8 cellular contexts compared by ENCODE assay signal in genomic region chr9:37466037-37466709, GRCh38. TPM values are rescaled to one million over a fixed set of nuclear protein-coding genes. Genes with fewer than 3 reads are reported as not detected.
DNase-seq lines count a peak whose midpoint lies in the region; ATAC-seq and TF ChIP-seq lines count a peak whose summit lies in the region.

No MANE protein-coding gene starts in this region.

- intact Hi-C loops in activated T-helper 1 cell treated with anti-CD3 and anti-CD28 coated beads, Interleukin-12 subunit alpha, Interleukin-12 subunit beta, Interleukin-2, Interleukin-4 antibody, amounts not matched to agents 30 ng/mL and 10 ng/mL and 1 ng/mL, durations not matched to agents 14 hours and 24 hours and 36 hours (cut with micrococcal nuclease): loop anchor here (5.0 to 10.0 kb wide), 7 partner anchors 49 to 1271 kb away; partner anchors contain the start of genes CLTA, MELK, SLC25A51 and TRMT10B
- intact Hi-C loops in upper lobe of right lung (cut with DNase I): no loop called here

- H3K4me3 ChIP-seq in fibroblast of villous mesenchyme (ENCODE audit: low read depth, low read length): peak overlapping the region; percentile 87
- peak overlapping the region; percentile 95 for H3K4me3 ChIP-seq in upper lobe of right lung

- peaks cover 41% of the 10 kb centered on the region for H3K4me1 Mint-ChIP-seq in activated T-helper 1 cell treated with anti-CD3 and anti-CD28 coated beads, Interleukin-12 subunit alpha, Interleukin-12 subunit beta, Interleukin-2, Interleukin-4 antibody, amounts not matched to agents 30 ng/mL and 10 ng/mL and 1 ng/mL, durations not matched to agents 14 hours and 24 hours and 36 hours (ENCODE audit: low read depth)
- peaks cover 35% of the 10 kb centered on the region for H3K4me1 Mint-ChIP-seq in nephron progenitor cell

- peaks cover 12% of the 10 kb centered on the region for H3K36me3 Mint-ChIP-seq in activated T-helper 1 cell treated with anti-CD3 and anti-CD28 coated beads, Interleukin-12 subunit alpha, Interleukin-12 subunit beta, Interleukin-2, Interleukin-4 antibody, amounts not matched to agents 30 ng/mL and 10 ng/mL and 1 ng/mL, durations not matched to agents 14 hours and 24 hours and 36 hours (ENCODE audit: low read depth)
- peaks cover 18% of the 10 kb centered on the region for H3K36me3 Mint-ChIP-seq in nephron progenitor cell (ENCODE audit: low read depth)

- H3K4me3 Mint-ChIP-seq in activated T-helper 1 cell treated with anti-CD3 and anti-CD28 coated beads, Interleukin-12 subunit alpha, Interleukin-12 subunit beta, Interleukin-2, Interleukin-4 antibody, amounts not matched to agents 30 ng/mL and 10 ng/mL and 1 ng/mL, durations not matched to agents 14 hours and 24 hours and 36 hours: peak overlapping the region; percentile 97
- H3K4me3 Mint-ChIP-seq in nephron progenitor cell: peak overlapping the region; percentile 93

- H3K36me3 ChIP-seq in upper lobe of right lung: no peaks in the 10 kb centered on the region

- H3K4me1 ChIP-seq in upper lobe of right lung: peaks cover 26% of the 10 kb centered on the region

- peak; percentile 9 for ATAC-seq in HG02852 (IDR thresholded peaks at IDR 0.05; ENCODE audit: unreplicated experiment)
- ATAC-seq in upper lobe of right lung: peak; percentile 4

- H3K27me3 ChIP-seq in upper lobe of right lung: no peaks in the 10 kb centered on the region

- no peaks in the 10 kb centered on the region for H3K27me3 Mint-ChIP-seq in activated T-helper 1 cell treated with anti-CD3 and anti-CD28 coated beads, Interleukin-12 subunit alpha, Interleukin-12 subunit beta, Interleukin-2, Interleukin-4 antibody, amounts not matched to agents 30 ng/mL and 10 ng/mL and 1 ng/mL, durations not matched to agents 14 hours and 24 hours and 36 hours (ENCODE audit: insufficient read depth)
- no peaks in the 10 kb centered on the region for H3K27me3 Mint-ChIP-seq in nephron progenitor cell (ENCODE audit: low read depth, poor library complexity)

- no peaks in the 10 kb centered on the region for H3K9me3 Mint-ChIP-seq in activated T-helper 1 cell treated with anti-CD3 and anti-CD28 coated beads, Interleukin-12 subunit alpha, Interleukin-12 subunit beta, Interleukin-2, Interleukin-4 antibody, amounts not matched to agents 30 ng/mL and 10 ng/mL and 1 ng/mL, durations not matched to agents 14 hours and 24 hours and 36 hours
- peaks cover under 1% of the 10 kb centered on the region for H3K9me3 Mint-ChIP-seq in nephron progenitor cell

- H3K27ac Mint-ChIP-seq in activated T-helper 1 cell treated with anti-CD3 and anti-CD28 coated beads, Interleukin-12 subunit alpha, Interleukin-12 subunit beta, Interleukin-2, Interleukin-4 antibody, amounts not matched to agents 30 ng/mL and 10 ng/mL and 1 ng/mL, durations not matched to agents 14 hours and 24 hours and 36 hours: peak overlapping the region; percentile 95
- peak overlapping the region; percentile 100 for H3K27ac Mint-ChIP-seq in nephron progenitor cell

- TF ChIP-seq CTCF in fibroblast of villous mesenchyme (IDR thresholded peaks at IDR 0.05; ENCODE audit: insufficient read depth, low read depth, low read length) (no peak), nephron progenitor cell (IDR thresholded peaks at IDR 0.05) (no peak), upper lobe of right lung (IDR thresholded peaks at IDR 0.05) (no peak)

- H3K9me3 ChIP-seq in upper lobe of right lung: no peaks in the 10 kb centered on the region

- peak overlapping the region; percentile 98 for H3K27ac ChIP-seq in upper lobe of right lung

- peak; percentile 38 for DNase-seq in NCI-H510A (lab: John Stamatoyannopoulos, UW)
- no peak for DNase-seq in NCI-H510A treated with DMSO at 0.1 percent for 48 hours (lab: John Stamatoyannopoulos, UW)
- peak; percentile 77 for DNase-seq in NCI-H2196 (lab: John Stamatoyannopoulos, UW; ENCODE audit: unreplicated experiment)
- no peak for DNase-seq in activated T-helper 1 cell treated with anti-CD3 and anti-CD28 coated beads, Interleukin-12 subunit alpha, Interleukin-12 subunit beta, Interleukin-2, Interleukin-4 antibody, amounts not matched to agents 30 ng/mL and 10 ng/mL and 1 ng/mL, durations not matched to agents 14 hours and 24 hours and 36 hours (ENCODE audit: low spot score)
- DNase-seq in fibroblast of villous mesenchyme (ENCODE audit: low read depth): peak; percentile 91
- DNase-seq in nephron progenitor cell: peak; percentile 78
- peak; percentile 82 for DNase-seq in upper lobe of right lung

RNA-seq across cellular contexts. Expression of gene ZBTB5, which starts 0.9 kb away (rescaled TPM):
- total RNA-seq in activated T-helper 1 cell treated with anti-CD3 and anti-CD28 coated beads, Interleukin-12 subunit alpha, Interleukin-12 subunit beta, Interleukin-2, Interleukin-4 antibody, amounts not matched to agents 30 ng/mL and 10 ng/mL and 1 ng/mL, durations not matched to agents 14 hours and 24 hours and 36 hours: 9.6 and 11.2 TPM in 2 replicates
- total RNA-seq in fibroblast of villous mesenchyme (9.7 and 12.5 TPM in 2 replicates), upper lobe of right lung (10.1 TPM)

RNA-seq across cellular contexts. Expression of gene POLR1E, which starts 19.6 kb away (rescaled TPM):
- total RNA-seq in activated T-helper 1 cell treated with anti-CD3 and anti-CD28 coated beads, Interleukin-12 subunit alpha, Interleukin-12 subunit beta, Interleukin-2, Interleukin-4 antibody, amounts not matched to agents 30 ng/mL and 10 ng/mL and 1 ng/mL, durations not matched to agents 14 hours and 24 hours and 36 hours: 59.8 and 61.0 TPM in 2 replicates
- total RNA-seq in fibroblast of villous mesenchyme: 29.0 and 33.7 TPM in 2 replicates
- total RNA-seq in upper lobe of right lung: 16.6 TPM

RNA-seq across cellular contexts. Expression of gene GRHPR, which starts 43.7 kb away (rescaled TPM):
- total RNA-seq in activated T-helper 1 cell treated with anti-CD3 and anti-CD28 coated beads, Interleukin-12 subunit alpha, Interleukin-12 subunit beta, Interleukin-2, Interleukin-4 antibody, amounts not matched to agents 30 ng/mL and 10 ng/mL and 1 ng/mL, durations not matched to agents 14 hours and 24 hours and 36 hours: 74.8 and 75.7 TPM in 2 replicates
- total RNA-seq in fibroblast of villous mesenchyme (142 and 154 TPM in 2 replicates), upper lobe of right lung (65.0 TPM)

Comparison
In these comparisons a context has a peak if more than half of its experiments do, and no peak if none do; other contexts are left out.
1. DNase-seq: peak in NCI-H510A (single experiment), NCI-H2196 (single experiment), fibroblast of villous mesenchyme (single experiment), nephron progenitor cell (single experiment) and upper lobe of right lung (single experiment); none in NCI-H510A treated with DMSO at 0.1 percent for 48 hours (single experiment) and activated T-helper 1 cell treated with anti-CD3 and anti-CD28 coated beads, Interleukin-12 subunit alpha, Interleukin-12 subunit beta, Interleukin-2, Interleukin-4 antibody, amounts not matched to agents 30 ng/mL and 10 ng/mL and 1 ng/mL, durations not matched to agents 14 hours and 24 hours and 36 hours (single experiment).